Comparison of ENCODE assay signal across 19 cellular contexts in genomic region chr11:32566527-32566926, GRCh38.
"Had no signal": no experiment of that assay in that cellular context is flagged by ENCODE, and none has a peak within 500 bp of the region (broad histone marks: within the 10 kb centered on the region; RNA-seq: fewer than 3 reads in every experiment).

No MANE protein-coding gene starts in this region.

- H3K4me3 Mint-ChIP-seq: activated T-helper 1 cell treated with anti-CD3 and anti-CD28 coated beads, Interleukin-12 subunit alpha, Interleukin-12 subunit beta, Interleukin-2, Interleukin-4 antibody, amounts not matched to agents 30 ng/mL and 10 ng/mL and 1 ng/mL, durations not matched to agents 14 hours and 24 hours and 36 hours; dendritic cell treated with granulocyte-macrophage colony-stimulating factor and Interleukin-4, amounts not matched to agents 40 ng/mL and 50 ng/mL, for 4 days; immature natural killer cell; natural killer cell; WTC11 had no signal

- H3K36me3 Mint-ChIP-seq: natural killer cell, WTC11 had no signal

- H3K36me3 ChIP-seq: ascending aorta, breast epithelium, neutrophil, transverse colon had no signal

- H3K27ac ChIP-seq: ascending aorta, breast epithelium, neutrophil, parathyroid adenoma, transverse colon had no signal

- H3K4me3 ChIP-seq: ascending aorta, breast epithelium, transverse colon had no signal

- H3K9me3 Mint-ChIP-seq: activated T-helper 1 cell treated with anti-CD3 and anti-CD28 coated beads, Interleukin-12 subunit alpha, Interleukin-12 subunit beta, Interleukin-2, Interleukin-4 antibody, amounts not matched to agents 30 ng/mL and 10 ng/mL and 1 ng/mL, durations not matched to agents 14 hours and 24 hours and 36 hours; dendritic cell treated with granulocyte-macrophage colony-stimulating factor and Interleukin-4, amounts not matched to agents 40 ng/mL and 50 ng/mL, for 4 days; immature natural killer cell; natural killer cell; WTC11 had no signal

- ATAC-seq: WTC11 had no signal

- H3K4me1 ChIP-seq: ascending aorta, breast epithelium, parathyroid adenoma, transverse colon had no signal

- H3K9me3 ChIP-seq: ascending aorta, breast epithelium, neutrophil, transverse colon had no signal

- DNase-seq: activated CD4-positive, alpha-beta T cell treated with anti-CD3 and anti-CD28 coated beads, Interleukin-2, amount 50 U/mL, for 4 hours; activated naive CD4-positive, alpha-beta T cell treated with Interleukin-2 at 50 U/mL for 16 hours; cerebellar nuclear complex; effector memory CD4-positive, alpha-beta T cell; head of caudate nucleus; immature natural killer cell; mesenchymal stem cell; natural killer cell; retina; stimulated activated CD4-positive, alpha-beta T cell treated with anti-CD3 and anti-CD28 coated beads, Interleukin-12 subunit alpha, Interleukin-12 subunit beta, amount 100 ng/mL, for 4 hours; stimulated activated CD4-positive, alpha-beta T cell treated with anti-CD3 and anti-CD28 coated beads, Interleukin-2, amount 100 ng/mL, for 24 hours; transverse colon had no signal

- H3K27me3 Mint-ChIP-seq: dendritic cell treated with granulocyte-macrophage colony-stimulating factor and Interleukin-4, amounts not matched to agents 40 ng/mL and 50 ng/mL, for 4 days had no signal

- H3K27ac Mint-ChIP-seq: activated T-helper 1 cell treated with anti-CD3 and anti-CD28 coated beads, Interleukin-12 subunit alpha, Interleukin-12 subunit beta, Interleukin-2, Interleukin-4 antibody, amounts not matched to agents 30 ng/mL and 10 ng/mL and 1 ng/mL, durations not matched to agents 14 hours and 24 hours and 36 hours; dendritic cell treated with granulocyte-macrophage colony-stimulating factor and Interleukin-4, amounts not matched to agents 40 ng/mL and 50 ng/mL, for 4 days; natural killer cell; WTC11 had no signal

- H3K27me3 ChIP-seq: ascending aorta, neutrophil, transverse colon had no signal

- H3K4me1 Mint-ChIP-seq: natural killer cell had no signal
